ENCODE assay signal across 19 cellular contexts in the genomic region with DNA sequence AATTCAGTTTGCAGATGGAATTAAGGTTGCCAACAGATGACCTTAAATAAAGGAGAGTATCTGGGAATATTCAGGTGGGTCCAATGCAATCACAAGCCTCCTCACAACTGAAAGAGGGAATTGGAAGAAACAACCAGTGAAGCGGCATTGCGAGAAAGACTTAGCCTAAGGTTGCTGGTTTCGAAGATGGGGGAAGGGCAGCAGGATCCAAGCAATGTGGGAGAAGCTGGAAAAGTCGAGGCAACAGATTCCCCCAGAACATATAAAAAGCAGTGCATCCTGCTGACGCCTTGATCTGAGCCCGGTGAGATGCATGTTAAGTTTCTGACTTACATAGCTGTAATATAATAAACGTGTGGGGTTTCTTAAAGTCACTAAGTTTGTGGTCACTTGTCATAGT.
A peak's percentile ranks its signal among the peaks of the same experiment; 100 is the strongest.
DNase-seq lines count a peak whose midpoint lies in the region; ATAC-seq and TF ChIP-seq lines count a peak whose summit lies in the region.
"Had no signal": no experiment of that assay in that cellular context is flagged by ENCODE, and none has a peak within 500 bp of the region (broad histone marks: within the 10 kb centered on the region; RNA-seq: fewer than 3 reads in every experiment).

No MANE protein-coding gene starts in this region.

- H3K9me3 Mint-ChIP-seq in activated CD4-positive, alpha-beta memory T cell treated with anti-CD3 and anti-CD28 coated beads for 36 hours: no peaks in the 10 kb centered on the region
- H3K9me3 Mint-ChIP-seq: CD4-positive, alpha-beta memory T cell had no signal

- TF ChIP-seq POLR2A in esophagus muscularis mucosa (IDR thresholded peaks at IDR 0.05; ENCODE audit: low read depth): no peak

- H3K27ac ChIP-seq in BLaER1: no peak overlapping the region
- H3K27ac ChIP-seq in BLaER1 treated with 17β-estradiol and CSF1 and Interleukin-3, amounts not matched to agents 10 nM and 100 nM: no peak overlapping the region
- no peak overlapping the region for H3K27ac ChIP-seq in esophagus muscularis mucosa (replicated peaks in 1 of 4)
- no peak overlapping the region for H3K27ac ChIP-seq in right cardiac atrium (ENCODE audit: low read length)

- no peaks in the 10 kb centered on the region for H3K27me3 ChIP-seq in BLaER1
- no peaks in the 10 kb centered on the region for H3K27me3 ChIP-seq in BLaER1 treated with 17β-estradiol and CSF1 and Interleukin-3, amounts not matched to agents 10 nM and 100 nM
- no peaks in the 10 kb centered on the region for H3K27me3 ChIP-seq in esophagus muscularis mucosa
- no peaks in the 10 kb centered on the region for H3K27me3 ChIP-seq in right cardiac atrium (ENCODE audit: control insufficient read depth, insufficient read depth)

- no peaks in the 10 kb centered on the region for H4K20me1 ChIP-seq in BLaER1
- H4K20me1 ChIP-seq in BLaER1 treated with 17β-estradiol and CSF1 and Interleukin-3, amounts not matched to agents 10 nM and 100 nM: no peaks in the 10 kb centered on the region

- no peak for DNase-seq in T-helper 17 cell
- DNase-seq in esophagus muscularis mucosa (ENCODE audit: extremely low spot score): peak; percentile 86
- DNase-seq in right cardiac atrium: no peak
- DNase-seq in NCI-H1105 (lab: John Stamatoyannopoulos, UW): no peak
- DNase-seq in activated CD4-positive, alpha-beta memory T cell treated with anti-CD3 and anti-CD28 coated beads for 36 hours: no peak
- DNase-seq: Calu3, COR-L47, DMS53, DMS79 treated with DMSO at 0.1 percent for 48 hours, GDM1, H9 had no signal

- H3K4me3 ChIP-seq in BLaER1 (no peak overlapping the region), esophagus muscularis mucosa (no peak overlapping the region), right cardiac atrium (ENCODE audit: low read length) (no peak overlapping the region)
- H3K4me3 ChIP-seq in BLaER1 treated with 17β-estradiol and CSF1 and Interleukin-3, amounts not matched to agents 10 nM and 100 nM: no peak overlapping the region
- H3K4me3 ChIP-seq: GM12878, GM23338 had no signal

- H3K4me2 ChIP-seq in BLaER1: peak overlapping the region; percentile 53
- H3K4me2 ChIP-seq in BLaER1 treated with 17β-estradiol and CSF1 and Interleukin-3, amounts not matched to agents 10 nM and 100 nM: peak overlapping the region in 6 of 11 experiments; percentile 2 to 68 (median 30); a peak in 9 of 22 replicates
- H3K4me2 ChIP-seq: GM23338 had no signal

- POLR2A ChIA-PET in activated CD4-positive, alpha-beta memory T cell treated with anti-CD3 and anti-CD28 coated beads for 36 hours (lab: Charles Lee): no interaction called here

- H3K36me3 ChIP-seq in BLaER1 (no peaks in the 10 kb centered on the region), esophagus muscularis mucosa (no peaks in the 10 kb centered on the region)
- no peaks in the 10 kb centered on the region for H3K36me3 ChIP-seq in BLaER1 treated with 17β-estradiol and CSF1 and Interleukin-3, amounts not matched to agents 10 nM and 100 nM

- CTCF ChIA-PET in activated CD4-positive, alpha-beta memory T cell treated with anti-CD3 and anti-CD28 coated beads for 36 hours (lab: Charles Lee): no interaction called here

- TF ChIP-seq EP300 in esophagus muscularis mucosa (IDR thresholded peaks at IDR 0.05): no peak

- peaks cover 16% of the 10 kb centered on the region for H3K4me1 Mint-ChIP-seq in T-helper 17 cell
- peaks cover 12% of the 10 kb centered on the region for H3K4me1 Mint-ChIP-seq in activated CD4-positive, alpha-beta memory T cell treated with anti-CD3 and anti-CD28 coated beads for 36 hours (ENCODE audit: low read depth)

- H3K9me3 ChIP-seq in BLaER1 (0 out of 2 replicates have a peak, but pooled peaks cover 4% of the 10 kb centered on the region), T-helper 17 cell (ENCODE audit: control insufficient read depth, low read length, poor library complexity, severe bottlenecking) (no peaks in the 10 kb centered on the region), esophagus muscularis mucosa (no peaks in the 10 kb centered on the region), right cardiac atrium (ENCODE audit: control insufficient read depth, low read length) (no peaks in the 10 kb centered on the region)
- H3K9me3 ChIP-seq in BLaER1 treated with 17β-estradiol and CSF1 and Interleukin-3, amounts not matched to agents 10 nM and 100 nM (replicated peaks in 1 of 11): peaks cover 0 to 30% (median 17%) of the 10 kb centered on the region in 11 experiments; a peak in 14 of 22 replicates

- WGBS in esophagus muscularis mucosa: 79% methylated on average over 7 of the region's 7 CpGs
- WGBS in right cardiac atrium: 73% methylated on average over 7 of the region's 7 CpGs

- peaks cover 2% of the 10 kb centered on the region for H3K36me3 Mint-ChIP-seq in T-helper 17 cell (ENCODE audit: low read depth)
- H3K36me3 Mint-ChIP-seq in activated CD4-positive, alpha-beta memory T cell treated with anti-CD3 and anti-CD28 coated beads for 36 hours: no peaks in the 10 kb centered on the region
- H3K36me3 Mint-ChIP-seq: CD14-positive monocyte; CD4-positive, alpha-beta memory T cell had no signal

- no peak overlapping the region for H3K9ac ChIP-seq in BLaER1
- H3K9ac ChIP-seq in BLaER1 treated with 17β-estradiol and CSF1 and Interleukin-3, amounts not matched to agents 10 nM and 100 nM: no peak overlapping the region

- TF ChIP-seq CTCF in esophagus muscularis mucosa (IDR thresholded peaks at IDR 0.05): no peak

- H3K27me3 Mint-ChIP-seq in T-helper 17 cell: no peaks in the 10 kb centered on the region
- H3K27me3 Mint-ChIP-seq in activated CD4-positive, alpha-beta memory T cell treated with anti-CD3 and anti-CD28 coated beads for 36 hours: no peaks in the 10 kb centered on the region
- H3K27me3 Mint-ChIP-seq: CD4-positive, alpha-beta memory T cell had no signal

- intact Hi-C loops in esophagus muscularis mucosa (cut with DNase I) (no loop called here), right cardiac atrium (cut with DNase I) (no loop called here)
- intact Hi-C loops in activated CD4-positive, alpha-beta memory T cell treated with anti-CD3 and anti-CD28 coated beads for 36 hours (cut with micrococcal nuclease): no loop called here

- peak overlapping the region; percentile 53 for H3K27ac Mint-ChIP-seq in T-helper 17 cell
- no peak overlapping the region for H3K27ac Mint-ChIP-seq in activated CD4-positive, alpha-beta memory T cell treated with anti-CD3 and anti-CD28 coated beads for 36 hours
- H3K27ac Mint-ChIP-seq: CD14-positive monocyte, GM23338, H9 had no signal

- no peak overlapping the region for H3K4me3 Mint-ChIP-seq in T-helper 17 cell
- no peak overlapping the region for H3K4me3 Mint-ChIP-seq in activated CD4-positive, alpha-beta memory T cell treated with anti-CD3 and anti-CD28 coated beads for 36 hours
- H3K4me3 Mint-ChIP-seq: CD14-positive monocyte, GM23338, H9 had no signal

- ATAC-seq in T-helper 17 cell (no peak), right cardiac atrium (no peak), HG02870 (IDR thresholded peaks at IDR 0.05; ENCODE audit: unreplicated experiment) (no peak)
- ATAC-seq: GM12878, GM23338, HCT116 had no signal

- peaks cover 51% of the 10 kb centered on the region for H3K4me1 ChIP-seq in BLaER1
- H3K4me1 ChIP-seq in BLaER1 treated with 17β-estradiol and CSF1 and Interleukin-3, amounts not matched to agents 10 nM and 100 nM: peaks cover 15 to 47% (median 32%) of the 10 kb centered on the region in 10 experiments; a peak in 19 of 20 replicates
- no peaks in the 10 kb centered on the region for H3K4me1 ChIP-seq in esophagus muscularis mucosa
- no peaks in the 10 kb centered on the region for H3K4me1 ChIP-seq in right cardiac atrium (ENCODE audit: control insufficient read depth, insufficient read depth, low read length)
